In genomic region chr3:77693147-77693546, GRCh38 we compare ENCODE assay signal across 29 cellular contexts.
"Had no signal": no experiment of that assay in that cellular context is flagged by ENCODE, and none has a peak within 500 bp of the region (broad histone marks: within the 10 kb centered on the region; RNA-seq: fewer than 3 reads in every experiment).

No MANE protein-coding gene starts in this region.

- H3K9me3 ChIP-seq: ascending aorta, Peyer's patch, SJSA1, SK-N-SH had no signal

- ATAC-seq: activated CD8-positive, alpha-beta T cell treated with anti-CD3 and anti-CD28 coated beads for 36 hours; activated T-cell treated with anti-CD3 and anti-CD28 coated beads, Interleukin-2, amount 50 U/mL, for 72 hours; PC-3 had no signal

- H3K27me3 ChIP-seq: ascending aorta, cardiac muscle cell, Peyer's patch, SJSA1 had no signal

- H3K9me2 ChIP-seq: SK-N-SH had no signal

- H3K36me3 ChIP-seq: ascending aorta, cardiac muscle cell, Peyer's patch, SJSA1 had no signal

- H3K27ac ChIP-seq: ascending aorta, cardiac muscle cell, Peyer's patch, SJSA1 had no signal

- H3K4me2 ChIP-seq: SK-N-SH had no signal

- H3K4me1 ChIP-seq: ascending aorta, Peyer's patch, SJSA1 had no signal

- DNase-seq: activated CD4-positive, alpha-beta T cell treated with anti-CD3 and anti-CD28 coated beads, Interleukin-2, amount 10 ng/mL, durations not matched to agents 24 days and 14 days; activated CD4-positive, alpha-beta T cell treated with anti-CD3 and anti-CD28 coated beads, Interleukin-2, amount 50 U/mL, for 4 hours; activated CD8-positive, alpha-beta T cell treated with anti-CD3 and anti-CD28 coated beads for 36 hours; activated gamma-delta T cell; activated naive CD4-positive, alpha-beta T cell treated with Interleukin-2 at 50 U/mL for 16 hours; activated naive CD8-positive, alpha-beta T cell treated with anti-CD3 and anti-CD28 coated beads, Interleukin-2, amount 10 ng/mL, durations not matched to agents 7 days and 5 days; activated T-cell treated with anti-CD3 and anti-CD28 coated beads, Interleukin-2, amount 50 U/mL, for 1 hour; activated T-cell treated with anti-CD3 and anti-CD28 coated beads, Interleukin-2, amount 50 U/mL, for 72 hours; amygdala; Kasumi-1; KBM-7; MV-4-11; NCI-H1092; NCI-H1417 treated with DMSO at 0.1 percent for 48 hours; NCI-H1694 treated with DMSO at 0.1 percent for 48 hours; NCI-H2029; NCI-H2171 treated with DMSO at 0.1 percent for 48 hours; NCI-H2227 treated with DMSO at 0.1 percent for 48 hours; NCI-H446; NCI-H524 treated with DMSO at 0.1 percent for 48 hours; NCI-H82; NK-92 treated with Interleukin-12 subunit alpha and Interleukin-12 subunit beta, amount 100 ng/mL, for 24 hours; PC-3; Peyer's patch; SHP77 treated with DMSO at 0.1 percent for 48 hours; SK-N-SH had no signal

- H3K9ac ChIP-seq: SK-N-SH had no signal

- H3K4me3 ChIP-seq: ascending aorta, cardiac muscle cell, Peyer's patch, SJSA1 had no signal
